Comparison of ENCODE assay signal across 1 cellular context in the genomic region with DNA sequence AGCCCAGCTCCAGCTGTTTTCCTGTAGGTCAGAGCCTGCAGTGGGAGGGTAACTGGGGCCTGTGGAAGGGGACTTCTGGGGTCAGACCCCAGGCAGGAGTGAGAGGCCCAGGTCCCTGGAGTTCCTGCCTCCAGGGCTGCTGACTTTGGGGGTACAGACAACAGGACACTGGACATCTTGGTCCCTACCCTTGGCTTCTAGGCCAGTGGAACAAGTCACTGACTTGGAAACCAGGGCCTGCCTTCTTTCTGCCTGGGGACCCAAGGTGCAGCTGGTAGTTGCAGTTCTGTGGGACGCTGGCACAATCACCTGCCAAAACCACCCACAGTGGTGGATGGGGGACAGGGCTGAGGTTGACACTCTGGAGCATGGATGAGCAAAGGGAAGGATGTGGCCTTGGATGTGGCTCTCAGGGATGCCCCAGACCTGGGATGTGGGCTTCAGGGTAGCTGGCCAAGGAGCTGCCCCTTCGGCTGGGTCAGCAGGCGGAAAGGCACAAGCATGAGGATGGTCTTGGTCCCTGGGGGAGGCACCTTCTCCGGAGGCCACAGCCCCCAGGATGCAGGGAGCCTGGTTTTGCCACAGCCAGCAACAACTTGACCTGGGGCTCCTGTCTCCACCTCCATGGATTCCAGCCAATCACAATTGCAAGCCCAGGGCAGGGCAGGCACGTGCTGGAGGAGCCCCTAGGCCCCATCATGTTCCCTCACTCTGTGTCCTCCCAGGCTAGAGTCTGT.
TF ChIP-seq lines count a peak whose summit lies in the region.

No MANE protein-coding gene starts in this region.

TF ChIP-seq in H1, 55 proteins besides CTCF, POLR2A, EP300 and RAD21:
- TF ChIP-seq, protein P1, sequence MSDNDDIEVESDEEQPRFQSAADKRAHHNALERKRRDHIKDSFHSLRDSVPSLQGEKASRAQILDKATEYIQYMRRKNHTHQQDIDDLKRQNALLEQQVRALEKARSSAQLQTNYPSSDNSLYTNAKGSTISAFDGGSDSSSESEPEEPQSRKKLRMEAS (IDR thresholded peaks at IDR 0.05) = peak; percentile 90
- TF ChIP-seq, protein P2, sequence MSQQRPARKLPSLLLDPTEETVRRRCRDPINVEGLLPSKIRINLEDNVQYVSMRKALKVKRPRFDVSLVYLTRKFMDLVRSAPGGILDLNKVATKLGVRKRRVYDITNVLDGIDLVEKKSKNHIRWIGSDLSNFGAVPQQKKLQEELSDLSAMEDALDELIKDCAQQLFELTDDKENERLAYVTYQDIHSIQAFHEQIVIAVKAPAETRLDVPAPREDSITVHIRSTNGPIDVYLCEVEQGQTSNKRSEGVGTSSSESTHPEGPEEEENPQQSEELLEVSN (IDR thresholded peaks at IDR 0.05) = peak; percentile 21; the same call in 1 of the 2 replicates
- no peak for TF ChIP-seq CBX5 (IDR thresholded peaks at IDR 0.05; ENCODE audit: low read depth, low read length)
